12 cellular contexts compared by ENCODE assay signal in genomic region chr11:62558669-62559068, GRCh38. TPM values are rescaled to one million over a fixed set of nuclear protein-coding genes. Genes with fewer than 3 reads are reported as not detected.
A peak's percentile ranks its signal among the peaks of the same experiment; 100 is the strongest.
DNase-seq lines count a peak whose midpoint lies in the region; ATAC-seq and TF ChIP-seq lines count a peak whose summit lies in the region.
"Had no signal": no experiment of that assay in that cellular context is flagged by ENCODE, and none has a peak within 500 bp of the region (broad histone marks: within the 10 kb centered on the region; RNA-seq: fewer than 3 reads in every experiment).

No MANE protein-coding gene starts in this region.

- intact Hi-C loops in esophagus muscularis mucosa (cut with DNase I), result loop anchor here (2.0 kb wide), 1 partner anchor 14 kb away; no protein-coding TSS in a partner anchor

- 87% methylated on average over 9 of the region's 9 CpGs for WGBS in esophagus muscularis mucosa

- H3K27ac Mint-ChIP-seq in activated T-cell treated with anti-CD3 and anti-CD28 coated beads, Interleukin-2, amount 50 U/mL, for 72 hours, result peak overlapping the region; percentile 85
- H3K27ac Mint-ChIP-seq in stimulated activated memory B cell treated with anti-CD40 and anti-IgM and Interleukin-4, amounts not matched to agents 10 μg/mL and 1 μg/mL and 100 μg/mL, for 72 hours, result peak overlapping the region; percentile 96

- H3K4me1 ChIP-seq in NT2/D1 (ENCODE audit: insufficient read depth, insufficient read length), result peaks cover 52% of the 10 kb centered on the region
- peaks cover 59 to 98% (median 82%) of the 10 kb centered on the region in 4 donors for H3K4me1 ChIP-seq in esophagus muscularis mucosa

- peaks cover 79% of the 10 kb centered on the region for H3K36me3 ChIP-seq in NT2/D1 (ENCODE audit: insufficient read depth, insufficient read length, low read length)
- H3K36me3 ChIP-seq in esophagus muscularis mucosa, result peaks cover 11 to 47% (median 45%) of the 10 kb centered on the region in 4 donors

- no peak for DNase-seq in activated T-cell treated with anti-CD3 and anti-CD28 coated beads, Interleukin-2, amount 50 U/mL, for 72 hours
- no peak for DNase-seq in activated T-cell treated with anti-CD3 and anti-CD28 coated beads, Interleukin-2, amount 50 U/mL, for 4 hours
- DNase-seq in NT2/D1 (ENCODE audit: low read depth, low spot score) (no peak), esophagus muscularis mucosa (ENCODE audit: extremely low spot score) (no peak), NCI-H1694 treated with DMSO at 0.1 percent for 48 hours (lab: John Stamatoyannopoulos, UW) (no peak), DMS79 (lab: John Stamatoyannopoulos, UW) (no peak), germinal center (ENCODE audit: low spot score) (no peak)
- DNase-seq: NCI-H226, SHP77 treated with DMSO at 0.1 percent for 48 hours had no signal

- peaks cover 4 to 15% of the 10 kb centered on the region in 2 donors for H3K36me3 Mint-ChIP-seq in activated T-cell treated with anti-CD3 and anti-CD28 coated beads, Interleukin-2, amount 50 U/mL, for 72 hours (ENCODE audit: insufficient read depth in 2 of 2)
- peaks cover 35% of the 10 kb centered on the region for H3K36me3 Mint-ChIP-seq in activated T-cell treated with anti-CD3 and anti-CD28 coated beads, Interleukin-2, amount 50 U/mL, for 4 hours (ENCODE audit: insufficient read depth)
- peaks cover 39% of the 10 kb centered on the region for H3K36me3 Mint-ChIP-seq in stimulated activated memory B cell treated with anti-CD40 and anti-IgM and Interleukin-4, amounts not matched to agents 10 μg/mL and 1 μg/mL and 100 μg/mL, for 72 hours

- TF ChIP-seq CTCF in esophagus muscularis mucosa (IDR thresholded peaks at IDR 0.05), result no peak

- H3K27me3 Mint-ChIP-seq in activated T-cell treated with anti-CD3 and anti-CD28 coated beads, Interleukin-2, amount 50 U/mL, for 72 hours (ENCODE audit: low read depth), result no peaks in the 10 kb centered on the region
- H3K27me3 Mint-ChIP-seq in activated T-cell treated with anti-CD3 and anti-CD28 coated beads, Interleukin-2, amount 50 U/mL, for 4 hours (ENCODE audit: low read depth), result no peaks in the 10 kb centered on the region
- no peaks in the 10 kb centered on the region for H3K27me3 Mint-ChIP-seq in stimulated activated memory B cell treated with anti-CD40 and anti-IgM and Interleukin-4, amounts not matched to agents 10 μg/mL and 1 μg/mL and 100 μg/mL, for 72 hours
- H3K27me3 Mint-ChIP-seq: activated naive CD8-positive, alpha-beta T cell had no signal

- TF ChIP-seq EP300 in esophagus muscularis mucosa (IDR thresholded peaks at IDR 0.05), result no peak

- H3K4me1 Mint-ChIP-seq in activated T-cell treated with anti-CD3 and anti-CD28 coated beads, Interleukin-2, amount 50 U/mL, for 72 hours (ENCODE audit: low read depth), result peaks cover 86% of the 10 kb centered on the region
- peaks cover 79% of the 10 kb centered on the region for H3K4me1 Mint-ChIP-seq in activated T-cell treated with anti-CD3 and anti-CD28 coated beads, Interleukin-2, amount 50 U/mL, for 4 hours (ENCODE audit: low read depth)
- H3K4me1 Mint-ChIP-seq in stimulated activated memory B cell treated with anti-CD40 and anti-IgM and Interleukin-4, amounts not matched to agents 10 μg/mL and 1 μg/mL and 100 μg/mL, for 72 hours, result peaks cover 79% of the 10 kb centered on the region

- ATAC-seq in activated T-cell treated with anti-CD3 and anti-CD28 coated beads, Interleukin-2, amount 50 U/mL, for 72 hours (replicated peaks in 1 of 2), result no peak
- no peak for ATAC-seq in activated T-cell treated with anti-CD3 and anti-CD28 coated beads, Interleukin-2, amount 50 U/mL, for 4 hours
- no peak for ATAC-seq in stimulated activated memory B cell treated with anti-CD40 and anti-IgM and Interleukin-4, amounts not matched to agents 10 μg/mL and 1 μg/mL and 100 μg/mL, for 72 hours

- H3K9ac ChIP-seq in NT2/D1 (ENCODE audit: insufficient read length, low read depth), result peak overlapping the region; percentile 26

- H3K4me3 Mint-ChIP-seq in activated T-cell treated with anti-CD3 and anti-CD28 coated beads, Interleukin-2, amount 50 U/mL, for 72 hours, result no peak overlapping the region
- no peak overlapping the region for H3K4me3 Mint-ChIP-seq in activated T-cell treated with anti-CD3 and anti-CD28 coated beads, Interleukin-2, amount 50 U/mL, for 4 hours
- no peak overlapping the region for H3K4me3 Mint-ChIP-seq in stimulated activated memory B cell treated with anti-CD40 and anti-IgM and Interleukin-4, amounts not matched to agents 10 μg/mL and 1 μg/mL and 100 μg/mL, for 72 hours
- H3K4me3 Mint-ChIP-seq: nephron had no signal

- H3K9me3 ChIP-seq in NT2/D1 (ENCODE audit: insufficient read depth, low read length) (no peaks in the 10 kb centered on the region), esophagus muscularis mucosa (no peaks in the 10 kb centered on the region)

- H3K27me3 ChIP-seq in NT2/D1 (ENCODE audit: insufficient read depth, insufficient read length) (no peaks in the 10 kb centered on the region), esophagus muscularis mucosa (no peaks in the 10 kb centered on the region)

- peak overlapping the region; percentile 88 to 97 (median 94) for H3K27ac ChIP-seq in esophagus muscularis mucosa (replicated peaks in 1 of 4)

- H3K4me3 ChIP-seq in NT2/D1 (ENCODE audit: insufficient read length, low read depth), result no peak overlapping the region
- no peak overlapping the region for H3K4me3 ChIP-seq in esophagus muscularis mucosa

- H3K9me3 Mint-ChIP-seq in activated T-cell treated with anti-CD3 and anti-CD28 coated beads, Interleukin-2, amount 50 U/mL, for 72 hours, result no peaks in the 10 kb centered on the region
- H3K9me3 Mint-ChIP-seq in activated T-cell treated with anti-CD3 and anti-CD28 coated beads, Interleukin-2, amount 50 U/mL, for 4 hours, result no peaks in the 10 kb centered on the region
- no peaks in the 10 kb centered on the region for H3K9me3 Mint-ChIP-seq in stimulated activated memory B cell treated with anti-CD40 and anti-IgM and Interleukin-4, amounts not matched to agents 10 μg/mL and 1 μg/mL and 100 μg/mL, for 72 hours
- H3K9me3 Mint-ChIP-seq: nephron had no signal

- TF ChIP-seq POLR2A in esophagus muscularis mucosa (IDR thresholded peaks at IDR 0.05; ENCODE audit: low read depth), result no peak

RNA-seq across cellular contexts. Expression of gene AHNAK, which starts 12.1 kb away (rescaled TPM):
- 100 to 1,000 TPM in 1 of 2 donors, 10 to 100 TPM in 1; 80.3 to 131 TPM for total RNA-seq in activated T-cell treated with anti-CD3 and anti-CD28 coated beads, Interleukin-2, amount 50 U/mL, for 72 hours
- 10 to 100 TPM; 12.3 to 22.7 (median 13.3) TPM for total RNA-seq in activated T-cell treated with anti-CD3 and anti-CD28 coated beads, Interleukin-2, amount 50 U/mL, for 4 hours
- total RNA-seq in esophagus muscularis mucosa, result 1,000 to 10,000 TPM; 1,278 to 2,374 (median 1,866) TPM

RNA-seq across cellular contexts. Expression of gene EEF1G, which starts 15.0 kb away (rescaled TPM):
- 1,000 to 10,000 TPM; 2,565 to 2,667 TPM for total RNA-seq in activated T-cell treated with anti-CD3 and anti-CD28 coated beads, Interleukin-2, amount 50 U/mL, for 72 hours
- 1,000 to 10,000 TPM; 1,775 to 1,880 (median 1,879) TPM for total RNA-seq in activated T-cell treated with anti-CD3 and anti-CD28 coated beads, Interleukin-2, amount 50 U/mL, for 4 hours
- 1,000 to 10,000 TPM; 1,068 to 1,537 (median 1,375) TPM for total RNA-seq in esophagus muscularis mucosa

RNA-seq across cellular contexts. Expression of gene TUT1, which starts 32.7 kb away (rescaled TPM):
- total RNA-seq in activated T-cell treated with anti-CD3 and anti-CD28 coated beads, Interleukin-2, amount 50 U/mL, for 72 hours, result 10 to 100 TPM; 32.8 to 36.8 TPM
- 10 to 100 TPM; 39.4 to 46.1 (median 41.6) TPM for total RNA-seq in activated T-cell treated with anti-CD3 and anti-CD28 coated beads, Interleukin-2, amount 50 U/mL, for 4 hours
- total RNA-seq in esophagus muscularis mucosa, result 1 to 10 TPM; 4.2 to 8.0 (median 6.0) TPM

RNA-seq across cellular contexts. Expression of gene MTA2, which starts 43.0 kb away (rescaled TPM):
- total RNA-seq in activated T-cell treated with anti-CD3 and anti-CD28 coated beads, Interleukin-2, amount 50 U/mL, for 72 hours, result 100 to 1,000 TPM; 173 to 241 TPM
- total RNA-seq in activated T-cell treated with anti-CD3 and anti-CD28 coated beads, Interleukin-2, amount 50 U/mL, for 4 hours, result 100 to 1,000 TPM; 217 to 224 (median 220) TPM
- 10 to 100 TPM; 60.2 to 91.4 (median 88.3) TPM for total RNA-seq in esophagus muscularis mucosa

RNA-seq across cellular contexts. Expression of gene EML3, which starts 53.9 kb away (rescaled TPM):
- 100 to 1,000 TPM; 132 to 148 TPM for total RNA-seq in activated T-cell treated with anti-CD3 and anti-CD28 coated beads, Interleukin-2, amount 50 U/mL, for 72 hours
- 100 to 1,000 TPM; 145 to 160 (median 155) TPM for total RNA-seq in activated T-cell treated with anti-CD3 and anti-CD28 coated beads, Interleukin-2, amount 50 U/mL, for 4 hours
- 10 to 100 TPM; 27.0 to 33.6 (median 29.0) TPM for total RNA-seq in esophagus muscularis mucosa

Comparison
In these comparisons a context has a peak if more than half of its experiments do, and no peak if none do; other contexts are left out.
1. RNA of gene AHNAK, which starts 12.1 kb away (total RNA-seq): 1,278 to 2,374 TPM in esophagus muscularis mucosa; 80.3 to 131 TPM in activated T-cell treated with anti-CD3 and anti-CD28 coated beads, Interleukin-2, amount 50 U/mL, for 72 hours and 12.3 to 22.7 TPM in activated T-cell treated with anti-CD3 and anti-CD28 coated beads, Interleukin-2, amount 50 U/mL, for 4 hours; every median in the first group is over 4 times any median in the second.